14 cellular contexts compared by ENCODE assay signal in genomic region chr20:50981714-50982048, GRCh38. TPM values are rescaled to one million over a fixed set of nuclear protein-coding genes. Genes with fewer than 3 reads are reported as not detected.
DNase-seq lines count a peak whose midpoint lies in the region; ATAC-seq and TF ChIP-seq lines count a peak whose summit lies in the region.
"Had no signal": no experiment of that assay in that cellular context is flagged by ENCODE, and none has a peak within 500 bp of the region (broad histone marks: within the 10 kb centered on the region; RNA-seq: fewer than 3 reads in every experiment).

No MANE protein-coding gene starts in this region.

- H2AFZ ChIP-seq in IMR-90 (replicated peaks; ENCODE audit: low read length, poor library complexity) = no peak overlapping the region

- H2BK5ac ChIP-seq in IMR-90 (ENCODE audit: low read depth, low read length, poor library complexity, severe bottlenecking) = no peak overlapping the region
- no peak overlapping the region for H2BK5ac ChIP-seq in mesendoderm (ENCODE audit: low read length)

- no CpG with 5 or more reads among the region's 3 CpGs for WGBS in IMR-90 (ENCODE audit: extremely low coverage in 2 of 2, insufficient read length in 1 of 2), 2 experiments
- WGBS in mesendoderm (ENCODE audit: extremely low coverage, insufficient coverage, low lambda C conversion rate) = no CpG with 5 or more reads among the region's 3 CpGs

- H3K9ac ChIP-seq in BLaER1 (no peak overlapping the region), IMR-90 (ENCODE audit: low read depth, low read length) (no peak overlapping the region), mesendoderm (ENCODE audit: low read length) (no peak overlapping the region)

- H3K23ac ChIP-seq in IMR-90 (ENCODE audit: low read depth, low read length) (no peak overlapping the region), mesendoderm (ENCODE audit: low read length) (no peak overlapping the region)

- intact Hi-C loops in IMR-90 (cut with micrococcal nuclease) = loop anchor here (1.0 to 5.0 kb wide), 3 partner anchors 23 to 631 kb away; partner anchors contain the start of genes DPM1 and MOCS3

- TF ChIP-seq CTCF in IMR-90 (conservative IDR thresholded peaks at IDR 0.05; ENCODE audit: low read depth, low read length) (no peak), brain microvascular endothelial cell (IDR thresholded peaks at IDR 0.05; ENCODE audit: low read depth, low read length, missing control alignments) (no peak), osteocyte (IDR thresholded peaks at IDR 0.05) (no peak)

- DNase-seq in IMR-90 = no peak
- no peak for DNase-seq in brain microvascular endothelial cell
- no peak for DNase-seq in osteocyte (ENCODE audit: extremely low spot score, unreplicated experiment)
- DNase-seq in islet precursor cell = no peak
- no peak for DNase-seq in mucosa of gallbladder (ENCODE audit: low spot score)
- no peak for DNase-seq in mesendoderm
- DNase-seq: NCI-H187 treated with DMSO at 0.1 percent for 48 hours had no signal

- H2AK9ac ChIP-seq in IMR-90 (replicated peaks; ENCODE audit: low read depth, low read length, poor library complexity) = no peak overlapping the region

- H3K4me1 ChIP-seq in BLaER1 (no peaks in the 10 kb centered on the region), IMR-90 (ENCODE audit: control insufficient read depth, insufficient read depth, low read length) (peaks cover 24% of the 10 kb centered on the region), mesendoderm (ENCODE audit: control insufficient read depth, low read depth, low read length) (no peaks in the 10 kb centered on the region)

- no peaks in the 10 kb centered on the region for H3K79me2 ChIP-seq in mesendoderm (ENCODE audit: control insufficient read depth, insufficient read depth, low read length)

- peaks cover 23% of the 10 kb centered on the region for H3K4me1 Mint-ChIP-seq in osteocyte (ENCODE audit: unreplicated experiment)

- H3K36me3 ChIP-seq in BLaER1 (no peaks in the 10 kb centered on the region), IMR-90 (ENCODE audit: control insufficient read depth, insufficient read depth, low read length) (no peaks in the 10 kb centered on the region), brain microvascular endothelial cell (replicated peaks) (no peaks in the 10 kb centered on the region), mesendoderm (ENCODE audit: control insufficient read depth, insufficient read depth, low read length) (no peaks in the 10 kb centered on the region)
- H3K36me3 ChIP-seq: prostate gland had no signal

- TF ChIP-seq RAD21 in IMR-90 (IDR thresholded peaks at IDR 0.05; ENCODE audit: low read length) = no peak

- no peak overlapping the region for H2BK20ac ChIP-seq in IMR-90 (ENCODE audit: low read depth, low read length)

- TF ChIP-seq POLR2A in IMR-90 (IDR thresholded peaks at IDR 0.05; ENCODE audit: low read depth, low read length) = no peak

- H3K9me1 ChIP-seq in IMR-90 (ENCODE audit: insufficient read depth, low read length) = peaks cover 19% of the 10 kb centered on the region

- in situ Hi-C loops in IMR-90 (cut with MboI; ENCODE audit: low sequenced_read_pairs) = loop anchor here (10.0 to 25.0 kb wide), 3 partner anchors 613 to 1106 kb away; partner anchors contain the start of gene ATP9A
- in situ Hi-C loops in brain microvascular endothelial cell (cut with HindIII; ENCODE audit: low pct_ligation_motif_present, low sequenced_read_pairs) = loop anchor here (25.0 kb wide), 1 partner anchor 331 kb away; no protein-coding TSS in a partner anchor

- H3K36me3 Mint-ChIP-seq in osteocyte (ENCODE audit: unreplicated experiment) = no peaks in the 10 kb centered on the region
- H3K36me3 Mint-ChIP-seq: T-cell had no signal

- H3K18ac ChIP-seq in IMR-90 (ENCODE audit: low read depth, low read length) = no peak overlapping the region
- H3K18ac ChIP-seq in mesendoderm (ENCODE audit: low read length) = no peak overlapping the region

- POLR2A ChIA-PET in IMR-90 (lab: Charles Lee; ENCODE audit: unreplicated experiment) = no interaction called here

- H3K9me3 Mint-ChIP-seq in osteocyte (ENCODE audit: unreplicated experiment) = no peaks in the 10 kb centered on the region
- H3K9me3 Mint-ChIP-seq: nephron, T-cell had no signal

- H3K4ac ChIP-seq in IMR-90 (ENCODE audit: low read depth, low read length) (no peak overlapping the region), mesendoderm (ENCODE audit: low read depth, low read length) (no peak overlapping the region)

- no peak overlapping the region for H4K5ac ChIP-seq in IMR-90 (ENCODE audit: low read depth, low read length)
- no peak overlapping the region for H4K5ac ChIP-seq in mesendoderm (ENCODE audit: low read length)

- H3K9me3 ChIP-seq in BLaER1 (no peaks in the 10 kb centered on the region), IMR-90 (ENCODE audit: control insufficient read depth, insufficient read depth, low read length) (no peaks in the 10 kb centered on the region)
- H3K9me3 ChIP-seq: Caco-2, prostate gland had no signal

- no peak for ATAC-seq in IMR-90 (ENCODE audit: low read depth)
- ATAC-seq: Right ventricle myocardium inferior had no signal

- H2AK5ac ChIP-seq in IMR-90 (ENCODE audit: low read depth, low read length) = peak overlapping the region; percentile 59; the same call in 1 of the 2 replicates
- H2AK5ac ChIP-seq in mesendoderm (ENCODE audit: low read length) = no peak overlapping the region

- BruUV-seq in IMR-90 (replicated peaks; lab: Mats Ljungman, UMichigan) = no TSS peak

- no peaks in the 10 kb centered on the region for H3K27me3 ChIP-seq in BLaER1
- no peaks in the 10 kb centered on the region for H3K27me3 ChIP-seq in IMR-90 (ENCODE audit: control insufficient read depth, insufficient read depth, low read length)
- H3K27me3 ChIP-seq in brain microvascular endothelial cell (replicated peaks) = no peaks in the 10 kb centered on the region
- H3K27me3 ChIP-seq in mesendoderm (ENCODE audit: insufficient read depth, low read length, poor library complexity) = no peaks in the 10 kb centered on the region

- H4K20me1 ChIP-seq in BLaER1 (no peaks in the 10 kb centered on the region), IMR-90 (ENCODE audit: insufficient read depth, low read length) (peaks cover 3% of the 10 kb centered on the region; the same call in 1 of the 2 replicates)

- no peak overlapping the region for H3K4me3 Mint-ChIP-seq in osteocyte (ENCODE audit: unreplicated experiment)
- H3K4me3 Mint-ChIP-seq: nephron, T-cell had no signal

- H3K56ac ChIP-seq in IMR-90 (ENCODE audit: extremely low read depth, insufficient read depth, low read length) (no peak overlapping the region), mesendoderm (ENCODE audit: low read length) (no peak overlapping the region)

- H3K79me1 ChIP-seq in IMR-90 (ENCODE audit: low read depth in 1 of 2, low read length in 2 of 2) = peaks cover 0 to 15% of the 10 kb centered on the region in 2 experiments; a peak in 1 of 4 replicates
- H3K79me1 ChIP-seq in mesendoderm (ENCODE audit: low read length) = no peaks in the 10 kb centered on the region

- H2BK120ac ChIP-seq in IMR-90 (ENCODE audit: low read depth, low read length) = no peak overlapping the region
- H2BK120ac ChIP-seq in mesendoderm (ENCODE audit: low read depth, low read length) = no peak overlapping the region

- H4K8ac ChIP-seq in IMR-90 (ENCODE audit: low read depth in 2 of 2, low read length in 2 of 2) (no peak overlapping the region), mesendoderm (ENCODE audit: low read depth, low read length) (no peak overlapping the region)

- H2BK15ac ChIP-seq in IMR-90 (ENCODE audit: low read depth, low read length) (0 out of 3 replicates have a peak overlapping the region, but pooled peaks have one; percentile 11), mesendoderm (replicated peaks; ENCODE audit: low read depth) (no peak overlapping the region)

- H3K14ac ChIP-seq in IMR-90 (replicated peaks; ENCODE audit: low read depth, low read length) = no peak overlapping the region

- no peak overlapping the region; the same call in 1 of the 2 replicates for H4K91ac ChIP-seq in IMR-90 (ENCODE audit: insufficient read depth, low read depth, low read length)

- H3K4me3 ChIP-seq in BLaER1 (no peak overlapping the region), IMR-90 (ENCODE audit: insufficient read depth, low read depth, low read length) (no peak overlapping the region), brain microvascular endothelial cell (ENCODE audit: low read depth, low read length) (no peak overlapping the region), mesendoderm (ENCODE audit: low read length) (no peak overlapping the region)
- H3K4me3 ChIP-seq: lung, prostate gland had no signal

- CTCF ChIA-PET in IMR-90 (lab: Yijun Ruan, JAX) = interaction anchor here (0.6 to 2.3 kb wide), 9 partner anchors 11 to 385 kb away, joined by 3 to 5 read pairs (median 3); partner anchors contain the start of genes BCAS4, DPM1 and MOCS3

- dilution Hi-C loops in IMR-90 (cut with HindIII; ENCODE audit: low sequenced_read_pairs, unreplicated experiment) = no loop called here

- H3K27ac ChIP-seq in BLaER1 (no peak overlapping the region), IMR-90 (ENCODE audit: insufficient read depth, low read length) (no peak overlapping the region), brain microvascular endothelial cell (peak overlapping the region; percentile 93), mesendoderm (ENCODE audit: low read depth, low read length) (no peak overlapping the region)
- H3K27ac ChIP-seq: prostate gland had no signal

- peaks cover under 1% of the 10 kb centered on the region for H3K27me3 Mint-ChIP-seq in osteocyte (ENCODE audit: unreplicated experiment)

- H3K4me2 ChIP-seq in BLaER1 = peak overlapping the region; percentile 30; the same call in 1 of the 2 replicates
- H3K4me2 ChIP-seq in IMR-90 (ENCODE audit: low read depth, low read length) = no peak overlapping the region
- H3K4me2 ChIP-seq in mesendoderm (ENCODE audit: low read length) = no peak overlapping the region

- peak overlapping the region; percentile 77 for H3K27ac Mint-ChIP-seq in osteocyte (ENCODE audit: unreplicated experiment)
- H3K27ac Mint-ChIP-seq: nephron, T-cell had no signal

RNA-seq across cellular contexts. Expression of gene MOCS3, which starts 23.1 kb away (rescaled TPM):
- total RNA-seq in IMR-90 (2012; rRNA removed) = 9.9 and 11.4 TPM in 2 replicates
- 3.3 and 3.4 TPM in 2 replicates for polyA plus RNA-seq in IMR-90 (2012; rRNA removed)
- polyA plus RNA-seq in IMR-90 (2012; cell fraction: cytosol; rRNA removed) = 2.8 and 4.6 TPM in 2 replicates
- 1.7 and 2.5 TPM in 2 replicates for polyA plus RNA-seq in IMR-90 (2012; cell fraction: nucleus; rRNA removed; ENCODE audit: low replicate concordance)
- 5.0 and 5.5 TPM in 2 replicates for total RNA-seq in osteocyte
- 5.2 TPM for total RNA-seq in mucosa of gallbladder
- 4.0 TPM for polyA plus RNA-seq in mesendoderm (2013, experiment 1 of 2)
- 4.3 TPM for polyA plus RNA-seq in mesendoderm (2013, experiment 2 of 2)

RNA-seq across cellular contexts. Expression of gene DPM1, which starts 23.3 kb away (rescaled TPM):
- 89.1 and 127 TPM in 2 replicates for total RNA-seq in IMR-90 (2012; rRNA removed)
- 48.8 and 59.1 TPM in 2 replicates for polyA plus RNA-seq in IMR-90 (2012; rRNA removed)
- polyA plus RNA-seq in IMR-90 (2012; cell fraction: cytosol; rRNA removed) = 34.1 and 40.1 TPM in 2 replicates
- 10.8 and 39.1 TPM in 2 replicates for polyA plus RNA-seq in IMR-90 (2012; cell fraction: nucleus; rRNA removed; ENCODE audit: low replicate concordance)
- 32.7 and 37.7 TPM in 2 replicates for total RNA-seq in osteocyte
- 31.7 TPM for total RNA-seq in mucosa of gallbladder
- 77.5 TPM for polyA plus RNA-seq in mesendoderm (2013, experiment 1 of 2)
- polyA plus RNA-seq in mesendoderm (2013, experiment 2 of 2) = 81.0 TPM

RNA-seq across cellular contexts. Expression of gene KCNG1, which starts 41.2 kb away (rescaled TPM):
- 23.6 and 23.7 TPM in 2 replicates for total RNA-seq in IMR-90 (2012; rRNA removed)
- polyA plus RNA-seq in IMR-90 (2012; rRNA removed) = 51.4 and 54.6 TPM in 2 replicates
- polyA plus RNA-seq in IMR-90 (2012; cell fraction: cytosol; rRNA removed) = 46.1 and 81.9 TPM in 2 replicates
- polyA plus RNA-seq in IMR-90 (2012; cell fraction: nucleus; rRNA removed; ENCODE audit: low replicate concordance) = 44.6 and 106 TPM in 2 replicates
- total RNA-seq in osteocyte = 6.3 and 6.9 TPM in 2 replicates
- total RNA-seq in mucosa of gallbladder = 9.9 TPM
- polyA plus RNA-seq in mesendoderm (2013, experiment 1 of 2) = 120 TPM
- polyA plus RNA-seq in mesendoderm (2013, experiment 2 of 2) = 118 TPM

RNA-seq across cellular contexts. Expression of gene ADNP, which starts 50.4 kb away (rescaled TPM):
- 23.1 and 23.3 TPM in 2 replicates for total RNA-seq in IMR-90 (2012; rRNA removed)
- polyA plus RNA-seq in IMR-90 (2012; rRNA removed) = 17.5 and 24.8 TPM in 2 replicates
- polyA plus RNA-seq in IMR-90 (2012; cell fraction: cytosol; rRNA removed) = 5.1 and 7.4 TPM in 2 replicates
- polyA plus RNA-seq in IMR-90 (2012; cell fraction: nucleus; rRNA removed; ENCODE audit: low replicate concordance) = 10.9 and 65.8 TPM in 2 replicates
- total RNA-seq in osteocyte = 67.4 and 79.6 TPM in 2 replicates
- 68.9 TPM for total RNA-seq in mucosa of gallbladder
- 118 TPM for polyA plus RNA-seq in mesendoderm (2013, experiment 1 of 2)
- polyA plus RNA-seq in mesendoderm (2013, experiment 2 of 2) = 114 TPM
